ENCODE assay signal across 20 cellular contexts in genomic region chr17:31156326-31156725, GRCh38.
A peak's percentile ranks its signal among the peaks of the same experiment; 100 is the strongest.
DNase-seq lines count a peak whose midpoint lies in the region; ATAC-seq and TF ChIP-seq lines count a peak whose summit lies in the region.
"Had no signal": no experiment of that assay in that cellular context is flagged by ENCODE, and none has a peak within 500 bp of the region (broad histone marks: within the 10 kb centered on the region; RNA-seq: fewer than 3 reads in every experiment).

No MANE protein-coding gene starts in this region.

- H2BK120ac ChIP-seq in IMR-90 (ENCODE audit: low read depth, low read length), result no peak overlapping the region
- H2BK120ac ChIP-seq in neuronal stem cell (ENCODE audit: low read depth, low read length), result no peak overlapping the region

- no peak overlapping the region; the same call in 2 of the 3 replicates for H2BK15ac ChIP-seq in IMR-90 (ENCODE audit: low read depth, low read length)
- no peak overlapping the region for H2BK15ac ChIP-seq in neuronal stem cell (ENCODE audit: low read length)

- H3K79me1 ChIP-seq in IMR-90 (ENCODE audit: low read depth in 1 of 2, low read length in 2 of 2) (peaks cover 17 to 37% of the 10 kb centered on the region in 2 experiments), neuronal stem cell (ENCODE audit: low read depth, low read length) (no peaks in the 10 kb centered on the region)

- H3K27me3 ChIP-seq in IMR-90 (ENCODE audit: control insufficient read depth, insufficient read depth, low read length) (no peaks in the 10 kb centered on the region), neuronal stem cell (ENCODE audit: control insufficient read depth in 3 of 3, insufficient read depth in 3 of 3, low read depth in 1 of 3, low read length in 3 of 3) (no peaks in the 10 kb centered on the region)
- H3K27me3 ChIP-seq: tibial artery had no signal

- peak; percentile 44 for DNase-seq in AG20443 (ENCODE audit: low spot score)
- DNase-seq in IMR-90, result peak; percentile 78
- DNase-seq in choroid plexus epithelial cell (ENCODE audit: low read depth), result peak; percentile 48
- peak; percentile 50 for DNase-seq in non-pigmented ciliary epithelial cell (ENCODE audit: low read depth)
- DNase-seq in DMS79 (lab: John Stamatoyannopoulos, UW), result no peak
- DNase-seq in SK-N-DZ (ENCODE audit: low spot score), result no peak
- DNase-seq in neuronal stem cell (ENCODE audit: low spot score), result no peak
- DNase-seq: activated CD8-positive, alpha-beta T cell treated with anti-CD3 and anti-CD28 coated beads for 36 hours; CD8-positive, alpha-beta T cell; DND-41; effector CD8-positive, alpha-beta T cell; midbrain; NCI-H2029 treated with DMSO at 0.1 percent for 48 hours; NCI-H446 treated with DMSO at 0.1 percent for 48 hours; stimulated activated CD4-positive, alpha-beta T cell treated with anti-CD3 and anti-CD28 coated beads, Interleukin-15, amount 100 ng/mL, for 24 hours; stimulated activated naive B cell treated with anti-CD40 and anti-IgM and Interleukin-4, amounts not matched to agents 10 μg/mL and 1 μg/mL and 100 μg/mL, for 72 hours; T-helper 1 cell; tibial artery had no signal

- no peaks in the 10 kb centered on the region for H3K4me1 ChIP-seq in IMR-90 (ENCODE audit: control insufficient read depth, insufficient read depth, low read length)
- no peaks in the 10 kb centered on the region for H3K4me1 ChIP-seq in neuronal stem cell (ENCODE audit: control insufficient read depth in 2 of 2, insufficient read depth in 1 of 2, low read depth in 1 of 2, low read length in 2 of 2)
- H3K4me1 ChIP-seq: tibial artery had no signal

- no peak overlapping the region for H4K8ac ChIP-seq in IMR-90 (ENCODE audit: low read depth in 2 of 2, low read length in 2 of 2)
- H4K8ac ChIP-seq in neuronal stem cell (ENCODE audit: low read depth, low read length), result no peak overlapping the region

- H3K4me2 ChIP-seq in IMR-90 (ENCODE audit: low read depth, low read length) (peak overlapping the region; percentile 18; the same call in 1 of the 2 replicates), neuronal stem cell (ENCODE audit: insufficient read depth, low read length, poor library complexity, severe bottlenecking) (no peak overlapping the region)
- H3K4me2 ChIP-seq: KMS-11 had no signal

- H3K9ac ChIP-seq in IMR-90 (ENCODE audit: low read depth, low read length) (no peak overlapping the region), neuronal stem cell (ENCODE audit: low read depth, low read length, poor library complexity) (no peak overlapping the region)
- H3K9ac ChIP-seq: KMS-11 had no signal

- no TSS peak for BruUV-seq in IMR-90 (replicated peaks; lab: Mats Ljungman, UMichigan)

- in situ Hi-C loops in IMR-90 (cut with MboI; ENCODE audit: low sequenced_read_pairs), result no loop called here

- H2BK5ac ChIP-seq in IMR-90 (ENCODE audit: low read depth, low read length, poor library complexity, severe bottlenecking) (no peak overlapping the region), neuronal stem cell (ENCODE audit: low read length) (no peak overlapping the region)

- dilution Hi-C loops in IMR-90 (cut with HindIII; ENCODE audit: low sequenced_read_pairs, unreplicated experiment), result no loop called here

- TF ChIP-seq CTCF in IMR-90 (conservative IDR thresholded peaks at IDR 0.05; ENCODE audit: low read depth, low read length) (no peak), choroid plexus epithelial cell (conservative IDR thresholded peaks at IDR 0.05; ENCODE audit: low read depth, low read length) (no peak)

- H3K9me3 ChIP-seq in IMR-90 (ENCODE audit: control insufficient read depth, insufficient read depth, low read length) (no peaks in the 10 kb centered on the region), neuronal stem cell (replicated peaks in 1 of 2; ENCODE audit: control insufficient read depth in 2 of 2, insufficient read depth in 1 of 2, low read depth in 1 of 2, low read length in 2 of 2) (no peaks in the 10 kb centered on the region)
- H3K9me3 ChIP-seq: tibial artery had no signal

- H3K4ac ChIP-seq in IMR-90 (ENCODE audit: low read depth, low read length) (no peak overlapping the region), neuronal stem cell (ENCODE audit: low read length) (no peak overlapping the region)

- H3K18ac ChIP-seq in IMR-90 (ENCODE audit: low read depth, low read length) (no peak overlapping the region), neuronal stem cell (ENCODE audit: low read length) (no peak overlapping the region)

- H2AFZ ChIP-seq in IMR-90 (replicated peaks; ENCODE audit: low read length, poor library complexity) (no peak overlapping the region), neuronal stem cell (ENCODE audit: low read length) (no peak overlapping the region)

- intact Hi-C loops in IMR-90 (cut with micrococcal nuclease), result no loop called here

- no peak overlapping the region for H3K27ac ChIP-seq in IMR-90 (ENCODE audit: insufficient read depth, low read length)
- H3K27ac ChIP-seq in neuronal stem cell (replicated peaks; ENCODE audit: low read length), result no peak overlapping the region
- H3K27ac ChIP-seq: KMS-11, tibial artery had no signal

- CTCF ChIA-PET in IMR-90 (lab: Yijun Ruan, JAX), result no interaction called here

- POLR2A ChIA-PET in IMR-90 (lab: Charles Lee; ENCODE audit: unreplicated experiment), result no interaction called here

- H3K23ac ChIP-seq in IMR-90 (ENCODE audit: low read depth, low read length) (peak overlapping the region; percentile 59; the same call in 1 of the 2 replicates), neuronal stem cell (ENCODE audit: low read depth, low read length, poor library complexity) (no peak overlapping the region)

- ATAC-seq in IMR-90 (ENCODE audit: low read depth), result peak; percentile 63
- ATAC-seq in GM19455 (IDR thresholded peaks at IDR 0.05; ENCODE audit: unreplicated experiment), result no peak
- ATAC-seq: activated CD8-positive, alpha-beta T cell treated with anti-CD3 and anti-CD28 coated beads for 36 hours; CD8-positive, alpha-beta T cell; stimulated activated naive B cell treated with anti-CD40 and anti-IgM and Interleukin-4, amounts not matched to agents 10 μg/mL and 1 μg/mL and 100 μg/mL, for 72 hours had no signal

- H2AK5ac ChIP-seq in IMR-90 (ENCODE audit: low read depth, low read length) (no peak overlapping the region), neuronal stem cell (ENCODE audit: low read depth, low read length) (no peak overlapping the region)

- no CpG with 5 or more reads among the region's 2 CpGs for WGBS in IMR-90 (ENCODE audit: extremely low coverage in 2 of 2, insufficient read length in 1 of 2), 2 experiments
- no CpG with 5 or more reads among the region's 2 CpGs for WGBS in neuronal stem cell (ENCODE audit: extremely low coverage in 2 of 2, insufficient read length in 2 of 2, insufficient replicate concordance in 1 of 2), 2 donors

- peaks cover 3% of the 10 kb centered on the region for H3K36me3 ChIP-seq in IMR-90 (ENCODE audit: control insufficient read depth, insufficient read depth, low read length)
- peaks cover 0 to 54% of the 10 kb centered on the region in 2 donors for H3K36me3 ChIP-seq in neuronal stem cell (replicated peaks in 1 of 2; ENCODE audit: control insufficient read depth in 2 of 2, insufficient read depth in 2 of 2, low read length in 2 of 2)

- H2BK12ac ChIP-seq in neuronal stem cell (ENCODE audit: low read length), result no peak overlapping the region

- 0 out of 2 replicates have a peak, but pooled peaks cover 3% of the 10 kb centered on the region for H4K20me1 ChIP-seq in IMR-90 (ENCODE audit: insufficient read depth, low read length)

- no peak overlapping the region for H2AK9ac ChIP-seq in IMR-90 (replicated peaks; ENCODE audit: low read depth, low read length, poor library complexity)

- no peak overlapping the region for H4K5ac ChIP-seq in IMR-90 (ENCODE audit: low read depth, low read length)

- no peak overlapping the region for H2BK20ac ChIP-seq in IMR-90 (ENCODE audit: low read depth, low read length)

- no peak overlapping the region for H3K56ac ChIP-seq in IMR-90 (ENCODE audit: extremely low read depth, insufficient read depth, low read length)

- H3K4me3 ChIP-seq in IMR-90 (ENCODE audit: insufficient read depth, low read depth, low read length), result no peak overlapping the region
- H3K4me3 ChIP-seq in choroid plexus epithelial cell (ENCODE audit: low read depth, low read length), result no peak overlapping the region
- no peak overlapping the region for H3K4me3 ChIP-seq in neuronal stem cell (ENCODE audit: low read length in 2 of 2)
- H3K4me3 ChIP-seq: tibial artery had no signal

- TF ChIP-seq RAD21 in IMR-90 (IDR thresholded peaks at IDR 0.05; ENCODE audit: low read length), result no peak

- no peaks in the 10 kb centered on the region; the same call in 1 of the 2 replicates for H3K9me1 ChIP-seq in IMR-90 (ENCODE audit: insufficient read depth, low read length)

- H3K14ac ChIP-seq in IMR-90 (replicated peaks; ENCODE audit: low read depth, low read length), result no peak overlapping the region
- H3K14ac ChIP-seq in neuronal stem cell (ENCODE audit: low read length), result no peak overlapping the region

- H4K91ac ChIP-seq in IMR-90 (ENCODE audit: insufficient read depth, low read depth, low read length), result no peak overlapping the region
- H4K91ac ChIP-seq in neuronal stem cell (ENCODE audit: low read depth, low read length, poor library complexity), result no peak overlapping the region

- no peak for TF ChIP-seq POLR2A in IMR-90 (IDR thresholded peaks at IDR 0.05; ENCODE audit: low read depth, low read length)

TF ChIP-seq in IMR-90, 13 proteins besides CTCF, POLR2A, EP300 and RAD21:
- TF ChIP-seq RCOR1 (IDR thresholded peaks at IDR 0.05; ENCODE audit: insufficient replicate concordance, low read length), result no peak
- no peak for TF ChIP-seq BHLHE40 (IDR thresholded peaks at IDR 0.05; ENCODE audit: low read depth, low read length)
- TF ChIP-seq USF2 (IDR thresholded peaks at IDR 0.05; ENCODE audit: low read depth, low read length), result no peak

Comparison
In these comparisons a context has a peak if more than half of its experiments do, and no peak if none do; other contexts are left out.
1. DNase-seq: peak in AG20443 (single experiment), IMR-90 (single experiment), choroid plexus epithelial cell (single experiment) and non-pigmented ciliary epithelial cell (single experiment); none in DMS79 (single experiment), SK-N-DZ (single experiment) and neuronal stem cell (single experiment).